ENCODE assay signal across 29 cellular contexts in genomic region chr20:46573788-46574581, GRCh38. TPM values are rescaled to one million over a fixed set of nuclear protein-coding genes. Genes with fewer than 3 reads are reported as not detected.
A peak's percentile ranks its signal among the peaks of the same experiment; 100 is the strongest.
DNase-seq lines count a peak whose midpoint lies in the region; ATAC-seq and TF ChIP-seq lines count a peak whose summit lies in the region.
"Had no signal": no experiment of that assay in that cellular context is flagged by ENCODE, and none has a peak within 500 bp of the region (broad histone marks: within the 10 kb centered on the region; RNA-seq: fewer than 3 reads in every experiment).

No MANE protein-coding gene starts in this region.

- no peak overlapping the region for H2AK5ac ChIP-seq in IMR-90 (ENCODE audit: low read depth, low read length)

- no peak overlapping the region for H3K14ac ChIP-seq in IMR-90 (replicated peaks; ENCODE audit: low read depth, low read length)

- peak overlapping the region; percentile 65 for H2AFZ ChIP-seq in IMR-90 (replicated peaks; ENCODE audit: low read length, poor library complexity)

- TF ChIP-seq POLR2A in IMR-90 (IDR thresholded peaks at IDR 0.05; ENCODE audit: low read depth, low read length) (no peak), sigmoid colon (IDR thresholded peaks at IDR 0.05) (no peak)

- no peaks in the 10 kb centered on the region for H3K9me3 ChIP-seq in IMR-90 (ENCODE audit: control insufficient read depth, insufficient read depth, low read length)
- H3K9me3 ChIP-seq in sigmoid colon, result no peaks in the 10 kb centered on the region
- H3K9me3 ChIP-seq: lower lobe of right lung, ovary, thoracic aorta, uterus had no signal

- no peaks in the 10 kb centered on the region for H4K20me1 ChIP-seq in IMR-90 (ENCODE audit: insufficient read depth, low read length)

- CTCF ChIA-PET in IMR-90 (lab: Yijun Ruan, JAX), result interaction anchor here (1.5 kb wide), 1 partner anchor 11 kb away, joined by 5 read pairs; no protein-coding TSS in a partner anchor

- no peak overlapping the region for H3K23ac ChIP-seq in IMR-90 (ENCODE audit: low read depth, low read length)

- H4K91ac ChIP-seq in IMR-90 (ENCODE audit: insufficient read depth, low read depth, low read length), result no peak overlapping the region

- H2BK120ac ChIP-seq in IMR-90 (ENCODE audit: low read depth, low read length), result no peak overlapping the region

- no peaks in the 10 kb centered on the region for H3K79me1 ChIP-seq in IMR-90 (ENCODE audit: low read depth in 1 of 2, low read length in 2 of 2)

- DNase-seq in IMR-90 (peak; percentile 45), RKO (ENCODE audit: low spot score) (peak; percentile 18), dorsolateral prefrontal cortex (no peak), sigmoid colon (peak; percentile 33), posterior vena cava (ENCODE audit: low spot score) (no peak), foreskin fibroblast (no peak)
- DNase-seq: activated CD4-positive, alpha-beta memory T cell treated with anti-CD3 and anti-CD28 coated beads, Interleukin-2, amount 10 ng/mL, durations not matched to agents 7 days and 5 days; cortex of kidney; Karpas-422; lower lobe of right lung; NCI-H1092; NCI-H187; NCI-H2171 treated with DMSO at 0.1 percent for 48 hours; NCI-H524 treated with DMSO at 0.1 percent for 48 hours; ovary; stimulated activated CD4-positive, alpha-beta T cell treated with anti-CD3 and anti-CD28 coated beads, Interleukin-4, amount 100 ng/mL, for 24 hours; T-helper 1 cell; uterus had no signal

- H3K4me2 ChIP-seq in IMR-90 (ENCODE audit: low read depth, low read length), result peak overlapping the region; percentile 46; the same call in 1 of the 2 replicates

- 30% methylated on average over 4 of the region's 19 CpGs; no CpG with 5 or more reads in 1 of the 2 experiments for WGBS in IMR-90 (ENCODE audit: extremely low coverage in 2 of 2, insufficient read length in 1 of 2), 2 experiments
- WGBS in sigmoid colon, 2 donors, result 27 to 68% methylated on average over 19 of the region's 19 CpGs

- H3K36me3 ChIP-seq in IMR-90 (ENCODE audit: control insufficient read depth, insufficient read depth, low read length), result no peaks in the 10 kb centered on the region
- H3K36me3 ChIP-seq in sigmoid colon, result no peaks in the 10 kb centered on the region
- H3K36me3 ChIP-seq: lower lobe of right lung, ovary, thoracic aorta, uterus had no signal

- H2BK15ac ChIP-seq in IMR-90 (ENCODE audit: low read depth, low read length), result no peak overlapping the region

- H2BK5ac ChIP-seq in IMR-90 (ENCODE audit: low read depth, low read length, poor library complexity, severe bottlenecking), result no peak overlapping the region

- no peak overlapping the region for H3K9ac ChIP-seq in IMR-90 (ENCODE audit: low read depth, low read length)

- TF ChIP-seq EP300 in sigmoid colon (IDR thresholded peaks at IDR 0.05), result no peak

- H3K4ac ChIP-seq in IMR-90 (ENCODE audit: low read depth, low read length), result no peak overlapping the region

- peak; percentile 77 for ATAC-seq in IMR-90 (ENCODE audit: low read depth)
- no peak for ATAC-seq in HG03457 (IDR thresholded peaks at IDR 0.05; ENCODE audit: unreplicated experiment)
- ATAC-seq: activated CD4-positive, CD25-positive, alpha-beta regulatory T cell treated with anti-CD3 and anti-CD28 coated beads, Interleukin-2, amount 50 U/mL, for 24 hours; activated naive CD4-positive, alpha-beta T cell treated with anti-CD3 and anti-CD28 coated beads, Interleukin-2, amount 50 U/mL, for 72 hours; lower lobe of right lung; stimulated activated memory B cell treated with anti-CD40 and anti-IgM and Interleukin-4, amounts not matched to agents 10 μg/mL and 1 μg/mL and 100 μg/mL, for 72 hours had no signal

- POLR2A ChIA-PET in IMR-90 (lab: Charles Lee; ENCODE audit: unreplicated experiment), result no interaction called here

- intact Hi-C loops in IMR-90 (cut with micrococcal nuclease), result no loop called here
- intact Hi-C loops in dorsolateral prefrontal cortex (cut with DNase I), result no loop called here
- intact Hi-C loops in sigmoid colon (cut with DNase I), result no loop called here
- intact Hi-C loops in posterior vena cava (cut with DNase I), result no loop called here

- BruUV-seq in IMR-90 (replicated peaks; lab: Mats Ljungman, UMichigan), result no TSS peak

- H3K18ac ChIP-seq in IMR-90 (ENCODE audit: low read depth, low read length), result no peak overlapping the region

- H3K4me3 ChIP-seq in IMR-90 (ENCODE audit: insufficient read depth, low read depth, low read length), result no peak overlapping the region
- H3K4me3 ChIP-seq in dorsolateral prefrontal cortex, result no peak overlapping the region
- no peak overlapping the region for H3K4me3 ChIP-seq in sigmoid colon
- H3K4me3 ChIP-seq in foreskin fibroblast (ENCODE audit: low read depth in 1 of 2, low read length in 2 of 2), result no peak overlapping the region
- H3K4me3 ChIP-seq: lower lobe of right lung, ovary, thoracic aorta, uterus had no signal

- in situ Hi-C loops in IMR-90 (cut with MboI; ENCODE audit: low sequenced_read_pairs), result no loop called here

- no peaks in the 10 kb centered on the region for H3K9me1 ChIP-seq in IMR-90 (ENCODE audit: insufficient read depth, low read length)

- no peak overlapping the region for H3K27ac ChIP-seq in IMR-90 (ENCODE audit: insufficient read depth, low read length)
- peak overlapping the region in 58 of 59 donors; percentile 8 to 100 (median 98) for H3K27ac ChIP-seq in dorsolateral prefrontal cortex
- no peak overlapping the region for H3K27ac ChIP-seq in sigmoid colon
- H3K27ac ChIP-seq: C4-2B, lower lobe of right lung, ovary, thoracic aorta, uterus had no signal

- H2BK20ac ChIP-seq in IMR-90 (ENCODE audit: low read depth, low read length), result no peak overlapping the region

- H3K4me1 ChIP-seq in IMR-90 (ENCODE audit: control insufficient read depth, insufficient read depth, low read length), result peaks cover 2% of the 10 kb centered on the region; the same call in 1 of the 2 replicates
- H3K4me1 ChIP-seq in sigmoid colon, result peaks cover 0 to 8% (median 5%) of the 10 kb centered on the region in 4 donors
- H3K4me1 ChIP-seq: lower lobe of right lung, uterus had no signal

- H4K5ac ChIP-seq in IMR-90 (ENCODE audit: low read depth, low read length), result no peak overlapping the region

- H2AK9ac ChIP-seq in IMR-90 (replicated peaks; ENCODE audit: low read depth, low read length, poor library complexity), result no peak overlapping the region

- no peak overlapping the region for H3K56ac ChIP-seq in IMR-90 (ENCODE audit: extremely low read depth, insufficient read depth, low read length)

- dilution Hi-C loops in IMR-90 (cut with HindIII; ENCODE audit: low sequenced_read_pairs, unreplicated experiment), result no loop called here

- no peak for TF ChIP-seq CTCF in IMR-90 (conservative IDR thresholded peaks at IDR 0.05; ENCODE audit: low read depth, low read length)
- TF ChIP-seq CTCF in dorsolateral prefrontal cortex (IDR thresholded peaks at IDR 0.05 in 54 of 56, conservative IDR thresholded peaks at IDR 0.05 in 2 of 56; ENCODE audit: low read depth in 1 of 56, partially characterized antibody in 56 of 56), result no peak
- no peak for TF ChIP-seq CTCF in sigmoid colon (IDR thresholded peaks at IDR 0.05)
- no peak for TF ChIP-seq CTCF in foreskin fibroblast (IDR thresholded peaks at IDR 0.05; ENCODE audit: low read depth, low read length)

- H4K8ac ChIP-seq in IMR-90 (ENCODE audit: low read depth in 2 of 2, low read length in 2 of 2), result no peak overlapping the region

- 0 out of 2 replicates have a peak, but pooled peaks cover 2% of the 10 kb centered on the region for H3K27me3 ChIP-seq in IMR-90 (ENCODE audit: control insufficient read depth, insufficient read depth, low read length)
- H3K27me3 ChIP-seq in dorsolateral prefrontal cortex, result no peaks in the 10 kb centered on the region
- H3K27me3 ChIP-seq in sigmoid colon, result no peaks in the 10 kb centered on the region
- H3K27me3 ChIP-seq: ovary, uterus had no signal

- TF ChIP-seq RAD21 in IMR-90 (IDR thresholded peaks at IDR 0.05; ENCODE audit: low read length), result no peak

TF ChIP-seq in IMR-90, 13 proteins besides CTCF, POLR2A, EP300 and RAD21:
- TF ChIP-seq NFE2L2 (IDR thresholded peaks at IDR 0.05; ENCODE audit: low read depth, low read length) (no peak), CEBPB (IDR thresholded peaks at IDR 0.05; ENCODE audit: low read depth, low read length) (no peak), MAZ (IDR thresholded peaks at IDR 0.05; ENCODE audit: borderline replicate concordance, low read depth, low read length) (no peak), BHLHE40 (IDR thresholded peaks at IDR 0.05; ENCODE audit: low read depth, low read length) (peak; percentile 42; the same call in 1 of the 2 replicates), FOS (IDR thresholded peaks at IDR 0.05; ENCODE audit: low read depth, low read length) (no peak)
- TF ChIP-seq, protein P1, sequence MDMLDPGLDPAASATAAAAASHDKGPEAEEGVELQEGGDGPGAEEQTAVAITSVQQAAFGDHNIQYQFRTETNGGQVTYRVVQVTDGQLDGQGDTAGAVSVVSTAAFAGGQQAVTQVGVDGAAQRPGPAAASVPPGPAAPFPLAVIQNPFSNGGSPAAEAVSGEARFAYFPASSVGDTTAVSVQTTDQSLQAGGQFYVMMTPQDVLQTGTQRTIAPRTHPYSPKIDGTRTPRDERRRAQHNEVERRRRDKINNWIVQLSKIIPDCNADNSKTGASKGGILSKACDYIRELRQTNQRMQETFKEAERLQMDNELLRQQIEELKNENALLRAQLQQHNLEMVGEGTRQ (IDR thresholded peaks at IDR 0.05; ENCODE audit: low read depth, low read length), result no peak
TF ChIP-seq in IMR-90: peak in this region for 1.

RNA-seq across cellular contexts. Expression of gene OCSTAMP, which starts 23.5 kb away (rescaled TPM):
- not detected in 2 replicates for total RNA-seq in IMR-90 (2012; rRNA removed)
- polyA plus RNA-seq in IMR-90 (2012; rRNA removed), result not detected in 2 replicates
- not detected in 2 replicates for polyA plus RNA-seq in IMR-90 (2012; cell fraction: cytosol; rRNA removed)
- polyA plus RNA-seq in IMR-90 (2012; cell fraction: nucleus; rRNA removed; ENCODE audit: low replicate concordance), result not detected in 2 replicates
- under 1 TPM in 7 of 120 experiments, not detected in 113; 0.22 to 0.64 (median 0.45) TPM for total RNA-seq in dorsolateral prefrontal cortex
- total RNA-seq in sigmoid colon, result not detected
- polyA plus RNA-seq in sigmoid colon, result not detected
- total RNA-seq in posterior vena cava, result not detected
- total RNA-seq: fibroblast of lung, lower lobe of right lung, mononuclear cell, ovary, RPMI7951, thoracic aorta, uterus had no signal
- polyA plus RNA-seq: fibroblast of lung, keratinocyte, neural cell had no signal

Comparison
In these comparisons a context has a peak if more than half of its experiments do, and no peak if none do; other contexts are left out.
1. DNase-seq: peak in IMR-90 (single experiment), RKO (single experiment) and sigmoid colon (single experiment); none in dorsolateral prefrontal cortex (0 of 10), posterior vena cava (single experiment) and foreskin fibroblast (0 of 2).
2. H3K27ac ChIP-seq: peak in dorsolateral prefrontal cortex (58 of 59); none in IMR-90 (single experiment) and sigmoid colon (0 of 4).